23 cellular contexts compared by ENCODE assay signal in genomic region chr7:129591868-129592267, GRCh38.
"Had no signal": no experiment of that assay in that cellular context is flagged by ENCODE, and none has a peak within 500 bp of the region (broad histone marks: within the 10 kb centered on the region; RNA-seq: fewer than 3 reads in every experiment).

No MANE protein-coding gene starts in this region.

- DNase-seq: hypothalamus; immature natural killer cell; kidney; left colon; left lung; lower lobe of right lung; naive thymus-derived CD8-positive, alpha-beta T cell; nucleus accumbens; pancreas; posterior cingulate gyrus; retina; right cardiac atrium; stimulated activated CD4-positive, alpha-beta T cell treated with anti-CD3 and anti-CD28 coated beads, Interleukin-4, amount 100 ng/mL, for 24 hours; stimulated activated naive CD4-positive, alpha-beta T cell; tibial artery; upper lobe of left lung had no signal

- H3K4me3 ChIP-seq: left lung, lower lobe of right lung, pancreas, prostate gland, skin epidermis, suprapubic skin, thoracic aorta, tibial artery, upper lobe of left lung, vagina had no signal

- ATAC-seq: left colon; naive thymus-derived CD8-positive, alpha-beta T cell; pancreas; right cardiac atrium; sciatic nerve; stimulated activated effector memory CD8-positive, alpha-beta T cell treated with anti-CD3 and anti-CD28 coated beads, Interleukin-12 subunit alpha, Interleukin-12 subunit beta, amount 100 ng/mL, for 72 hours had no signal

- H3K9me3 ChIP-seq: pancreas, prostate gland, suprapubic skin had no signal

- H3K27me3 ChIP-seq: left lung, pancreas, suprapubic skin, upper lobe of left lung, vagina had no signal

- H3K4me1 ChIP-seq: left lung, lower lobe of right lung, pancreas, prostate gland, suprapubic skin, tibial artery, upper lobe of left lung, vagina had no signal

- H3K27ac ChIP-seq: left lung, lower lobe of right lung, pancreas, prostate gland, skin epidermis, suprapubic skin, thoracic aorta, tibial artery, upper lobe of left lung, vagina had no signal

- H3K36me3 ChIP-seq: left lung, lower lobe of right lung, pancreas, prostate gland, suprapubic skin, thoracic aorta, tibial artery, upper lobe of left lung, vagina had no signal
